Comparison of ENCODE assay signal across 17 cellular contexts in genomic region chr7:112036071-112036470, GRCh38.
DNase-seq lines count a peak whose midpoint lies in the region; ATAC-seq, FAIRE-seq and TF ChIP-seq lines count a peak whose summit lies in the region.
"Had no signal": no experiment of that assay in that cellular context is flagged by ENCODE, and none has a peak within 500 bp of the region (broad histone marks: within the 10 kb centered on the region; RNA-seq: fewer than 3 reads in every experiment).

No MANE protein-coding gene starts in this region.

- ATAC-seq in A549 = no peak

- DNase-seq in A549 (ENCODE audit: low read depth in 1 of 2, low spot score in 1 of 2) (no peak), amniotic epithelial cell (ENCODE audit: low read depth) (peak; percentile 32), fibroblast of peridontal ligament (ENCODE audit: extremely low read depth) (peak; percentile 47), mucosa of gallbladder (ENCODE audit: low spot score) (no peak), coronary artery (ENCODE audit: low spot score) (no peak), Kasumi-1 (lab: John Stamatoyannopoulos, UW) (no peak), Caco-2 (no peak)
- DNase-seq: DMS153, NCI-H1417, NCI-H2029, NCI-H510A treated with DMSO at 0.1 percent for 48 hours, OCI-M1 had no signal

- no peaks in the 10 kb centered on the region for H3K9me3 Mint-ChIP-seq in Caco-2 (ENCODE audit: unreplicated experiment)

- H3K4me3 ChIP-seq in A549 = no peak overlapping the region
- no peak overlapping the region for H3K4me3 ChIP-seq in HEK293 (ENCODE audit: low read depth, low read length)
- no peak overlapping the region for H3K4me3 ChIP-seq in coronary artery
- no peak overlapping the region for H3K4me3 ChIP-seq in Caco-2 (ENCODE audit: low read depth, low read length)
- H3K4me3 ChIP-seq: SJSA1 had no signal

- H3K36me3 ChIP-seq in HEK293 (ENCODE audit: control insufficient read depth in 2 of 2, insufficient read depth in 1 of 2, low read length in 2 of 2) (no peaks in the 10 kb centered on the region), Caco-2 (ENCODE audit: control insufficient read depth, insufficient read depth, low read length) (no peaks in the 10 kb centered on the region)
- H3K36me3 ChIP-seq: SJSA1 had no signal

- H3K27me3 ChIP-seq in Caco-2 (replicated peaks; ENCODE audit: control insufficient read depth, insufficient read depth, low read length) = no peaks in the 10 kb centered on the region
- H3K27me3 ChIP-seq: SJSA1 had no signal

- H3K27me3 Mint-ChIP-seq in Caco-2 (ENCODE audit: insufficient read depth, unreplicated experiment) = peaks cover 4% of the 10 kb centered on the region

- intact Hi-C loops in Caco-2 (cut with micrococcal nuclease; ENCODE audit: unreplicated experiment) = no loop called here

- CTCF ChIA-PET in A549 (lab: Yijun Ruan, JAX) (interaction anchor here (1.2 kb wide), 1 partner anchor 50 kb away, joined by 3 read pairs; no protein-coding TSS in a partner anchor), HEK293 (lab: Yijun Ruan, JAX) (interaction anchor here (0.6 kb wide), 2 partner anchors 15 to 378 kb away, joined by 3 to 7 read pairs; no protein-coding TSS in a partner anchor), Caco-2 (lab: Charles Lee) (no interaction called here)

- 23% methylated on average over 2 of the region's 2 CpGs for WGBS in A549 (ENCODE audit: missing lambda C conversion rate)

- TF ChIP-seq POLR2A in A549 (IDR thresholded peaks at IDR 0.05; ENCODE audit: low read length) = no peak

- no peak overlapping the region for H3K4me3 Mint-ChIP-seq in Caco-2 (ENCODE audit: unreplicated experiment)

- H3K36me3 Mint-ChIP-seq in Caco-2 (ENCODE audit: insufficient read depth, unreplicated experiment) = no peaks in the 10 kb centered on the region

- no peak for TF ChIP-seq EP300 in A549 (IDR thresholded peaks at IDR 0.05)

- FAIRE-seq in A549 (lab: Jason Lieb, UNC) = peak; percentile 7

- H3K9me3 ChIP-seq in A549 (no peaks in the 10 kb centered on the region), HEK293 (ENCODE audit: control insufficient read depth, insufficient read depth, low read depth, low read length) (no peaks in the 10 kb centered on the region), Caco-2 (no peaks in the 10 kb centered on the region; the same call in 1 of the 2 replicates)
- H3K9me3 ChIP-seq: SJSA1 had no signal

- peak overlapping the region; percentile 60 for H3K4me2 ChIP-seq in A549
- H3K4me2 ChIP-seq: KMS-11 had no signal

- POLR2A ChIA-PET in A549 (lab: Yijun Ruan, JAX) = no interaction called here
- POLR2A ChIA-PET in HEK293 (lab: Yijun Ruan, JAX) = no interaction called here
- POLR2A ChIA-PET in Caco-2 (lab: Charles Lee) = no interaction called here

- H3K4me1 ChIP-seq in A549 (peaks cover 27% of the 10 kb centered on the region), HEK293 (ENCODE audit: control insufficient read depth, insufficient read depth, low read length) (peaks cover 14% of the 10 kb centered on the region; the same call in 1 of the 2 replicates), Caco-2 (no peaks in the 10 kb centered on the region)

- H3K27ac ChIP-seq in A549 = peak overlapping the region in 1 of 2 experiments; percentile 23; a peak in 1 of 6 replicates
- no peak overlapping the region for H3K27ac ChIP-seq in HEK293 (ENCODE audit: extremely low read depth, low read depth, low read length)
- no peak overlapping the region for H3K27ac ChIP-seq in coronary artery
- H3K27ac ChIP-seq: C4-2B, HL-60, KMS-11, SJSA1 had no signal

- no peak for TF ChIP-seq RAD21 in A549 (conservative IDR thresholded peaks at IDR 0.05 in 1 of 2, IDR thresholded peaks at IDR 0.05 in 1 of 2)

- BruUV-seq in Caco-2 (replicated peaks; lab: Mats Ljungman, UMichigan) = no TSS peak

- H3K4me1 Mint-ChIP-seq in Caco-2 (ENCODE audit: low read depth, unreplicated experiment) = no peaks in the 10 kb centered on the region

- TF ChIP-seq CTCF in A549 (IDR thresholded peaks at IDR 0.05) (no peak), HEK293 (tag by site-specific recombination; IDR thresholded peaks at IDR 0.05) (no peak), coronary artery (IDR thresholded peaks at IDR 0.05) (no peak), Caco-2 (IDR thresholded peaks at IDR 0.05; ENCODE audit: insufficient read depth in 1 of 2, low read depth in 1 of 2, low read length in 1 of 2, severe bottlenecking in 1 of 2, unreplicated experiment in 1 of 2) (no peak)

- H3K27ac Mint-ChIP-seq in Caco-2 (ENCODE audit: unreplicated experiment) = no peak overlapping the region

TF ChIP-seq in A549, 52 proteins besides CTCF, POLR2A, EP300 and RAD21:
- no peak for TF ChIP-seq CHD4 (IDR thresholded peaks at IDR 0.05; ENCODE audit: borderline replicate concordance)
- no peak for TF ChIP-seq RCOR1 (IDR thresholded peaks at IDR 0.05; ENCODE audit: low read depth, low read length)
- TF ChIP-seq NFE2L2 (conservative IDR thresholded peaks at IDR 0.05; ENCODE audit: low read length) = no peak
- TF ChIP-seq, protein P1, sequence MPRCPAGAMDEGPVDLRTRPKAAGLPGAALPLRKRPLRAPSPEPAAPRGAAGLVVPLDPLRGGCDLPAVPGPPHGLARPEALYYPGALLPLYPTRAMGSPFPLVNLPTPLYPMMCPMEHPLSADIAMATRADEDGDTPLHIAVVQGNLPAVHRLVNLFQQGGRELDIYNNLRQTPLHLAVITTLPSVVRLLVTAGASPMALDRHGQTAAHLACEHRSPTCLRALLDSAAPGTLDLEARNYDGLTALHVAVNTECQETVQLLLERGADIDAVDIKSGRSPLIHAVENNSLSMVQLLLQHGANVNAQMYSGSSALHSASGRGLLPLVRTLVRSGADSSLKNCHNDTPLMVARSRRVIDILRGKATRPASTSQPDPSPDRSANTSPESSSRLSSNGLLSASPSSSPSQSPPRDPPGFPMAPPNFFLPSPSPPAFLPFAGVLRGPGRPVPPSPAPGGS (IDR thresholded peaks at IDR 0.05) = no peak
- no peak for TF ChIP-seq HOXA7 (CRISPR knock-in tag; IDR thresholded peaks at IDR 0.05)
- TF ChIP-seq TFCP2L1 (CRISPR knock-in tag; IDR thresholded peaks at IDR 0.05) = no peak
- TF ChIP-seq GATA3 (IDR thresholded peaks at IDR 0.05; ENCODE audit: borderline replicate concordance) = no peak
- no peak for TF ChIP-seq FOSL2 (IDR thresholded peaks at IDR 0.05)
- TF ChIP-seq FOSL2 (CRISPR knock-in tag; IDR thresholded peaks at IDR 0.05) = peak; percentile 29; the same call in 1 of the 2 replicates

TF ChIP-seq in HEK293, 187 proteins besides CTCF, POLR2A, EP300 and RAD21:
- TF ChIP-seq PRDM6 (tag by site-specific recombination; IDR thresholded peaks at IDR 0.05) = 0 out of 2 replicates have a peak, but pooled peaks have one; percentile 19
- TF ChIP-seq, protein P2, sequence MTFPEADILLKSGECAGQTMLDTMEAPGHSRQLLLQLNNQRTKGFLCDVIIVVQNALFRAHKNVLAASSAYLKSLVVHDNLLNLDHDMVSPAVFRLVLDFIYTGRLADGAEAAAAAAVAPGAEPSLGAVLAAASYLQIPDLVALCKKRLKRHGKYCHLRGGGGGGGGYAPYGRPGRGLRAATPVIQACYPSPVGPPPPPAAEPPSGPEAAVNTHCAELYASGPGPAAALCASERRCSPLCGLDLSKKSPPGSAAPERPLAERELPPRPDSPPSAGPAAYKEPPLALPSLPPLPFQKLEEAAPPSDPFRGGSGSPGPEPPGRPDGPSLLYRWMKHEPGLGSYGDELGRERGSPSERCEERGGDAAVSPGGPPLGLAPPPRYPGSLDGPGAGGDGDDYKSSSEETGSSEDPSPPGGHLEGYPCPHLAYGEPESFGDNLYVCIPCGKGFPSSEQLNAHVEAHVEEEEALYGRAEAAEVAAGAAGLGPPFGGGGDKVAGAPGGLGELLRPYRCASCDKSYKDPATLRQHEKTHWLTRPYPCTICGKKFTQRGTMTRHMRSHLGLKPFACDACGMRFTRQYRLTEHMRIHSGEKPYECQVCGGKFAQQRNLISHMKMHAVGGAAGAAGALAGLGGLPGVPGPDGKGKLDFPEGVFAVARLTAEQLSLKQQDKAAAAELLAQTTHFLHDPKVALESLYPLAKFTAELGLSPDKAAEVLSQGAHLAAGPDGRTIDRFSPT (tag by site-specific recombination; IDR thresholded peaks at IDR 0.05) = no peak

Comparison
In these comparisons a context has a peak if more than half of its experiments do, and no peak if none do; other contexts are left out.
1. DNase-seq: peak in amniotic epithelial cell (single experiment) and fibroblast of peridontal ligament (single experiment); none in A549 (0 of 2), mucosa of gallbladder (single experiment), coronary artery (single experiment), Kasumi-1 (0 of 2) and Caco-2 (0 of 2).